In the genomic region with DNA sequence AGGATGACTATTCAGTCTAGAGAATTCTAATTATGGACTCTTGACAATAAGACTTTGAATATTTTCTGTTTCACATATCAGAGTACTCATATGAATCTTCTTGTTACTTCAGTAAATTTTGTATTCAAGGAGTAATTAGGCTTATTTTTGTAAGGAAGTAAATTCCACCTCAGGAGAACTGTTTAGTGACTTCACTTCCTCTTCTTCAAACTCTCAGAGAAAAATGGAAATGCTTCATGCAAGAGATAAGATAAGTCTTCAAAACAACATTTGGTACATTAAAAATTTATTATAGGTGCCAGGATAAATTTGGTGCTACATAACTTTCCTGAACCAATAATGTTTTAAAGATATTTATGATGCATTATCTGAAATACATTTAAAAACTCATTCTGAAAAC, we compare ENCODE assay signal across 16 cellular contexts.
"Had no signal": no experiment of that assay in that cellular context is flagged by ENCODE, and none has a peak within 500 bp of the region (broad histone marks: within the 10 kb centered on the region; RNA-seq: fewer than 3 reads in every experiment).

No MANE protein-coding gene starts in this region.

- DNase-seq: activated CD4-positive, alpha-beta memory T cell treated with anti-CD3 and anti-CD28 coated beads, Interleukin-2, amount 10 ng/mL, durations not matched to agents 7 days and 5 days; activated effector memory CD4-positive, alpha-beta T cell treated with Interleukin-2 at 50 U/mL for 16 hours; activated naive CD4-positive, alpha-beta T cell treated with anti-CD3 and anti-CD28 coated beads, Interleukin-2, amount 50 U/mL, for 16 hours; activated T-cell treated with anti-CD3 and anti-CD28 coated beads, Interleukin-2, amount 50 U/mL, for 4 hours; erythroblast; left lung; naive B cell; pancreas; sigmoid colon; stimulated activated CD4-positive, alpha-beta T cell treated with anti-CD3 and anti-CD28 coated beads, Interleukin-1b, Interleukin-23, amount 100 ng/mL, for 48 hours; stomach; T-helper 9 cell; testis; upper lobe of left lung; WERI-Rb-1 had no signal

- H3K4me3 ChIP-seq: left lung, neural progenitor cell, pancreas, sigmoid colon, stomach, testis, upper lobe of left lung had no signal

- H3K27me3 ChIP-seq: left lung, neural progenitor cell, pancreas, sigmoid colon, stomach, testis, upper lobe of left lung had no signal

- H3K9me3 ChIP-seq: left lung, pancreas, stomach, testis, upper lobe of left lung had no signal

- ATAC-seq: activated T-cell treated with anti-CD3 and anti-CD28 coated beads, Interleukin-2, amount 50 U/mL, for 4 hours; left lung; pancreas had no signal

- H3K36me3 ChIP-seq: left lung, neural progenitor cell, pancreas, sigmoid colon, stomach, upper lobe of left lung, WERI-Rb-1 had no signal
